Comparison of ENCODE assay signal across 39 cellular contexts in the genomic region with DNA sequence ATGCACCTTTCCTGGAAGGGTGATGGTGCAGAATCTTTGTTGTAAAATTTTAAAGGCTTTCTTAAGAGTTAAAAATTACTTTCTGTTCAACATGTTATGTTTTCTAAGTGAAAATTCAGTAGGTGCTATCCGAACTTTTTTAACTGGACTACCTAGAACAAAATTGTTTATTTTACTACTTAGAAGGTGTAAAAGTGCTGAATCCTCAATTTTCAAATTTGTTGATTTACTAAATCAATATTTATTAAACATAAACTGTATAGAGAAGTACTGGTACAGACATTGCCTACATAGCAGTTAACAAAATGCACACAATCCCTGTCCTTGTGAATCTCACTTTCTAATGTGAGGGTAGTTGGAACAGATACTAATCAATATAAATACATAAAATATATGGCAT.
"Had no signal": no experiment of that assay in that cellular context is flagged by ENCODE, and none has a peak within 500 bp of the region (broad histone marks: within the 10 kb centered on the region; RNA-seq: fewer than 3 reads in every experiment).

No MANE protein-coding gene starts in this region.

- H3K27ac ChIP-seq: adrenal gland, ascending aorta, body of pancreas, brain microvascular endothelial cell, breast epithelium, cardiac muscle cell had no signal

- ATAC-seq: activated naive CD4-positive, alpha-beta T cell treated with anti-CD3 and anti-CD28 coated beads, Interleukin-2, amount 50 U/mL, for 72 hours; activated naive CD8-positive, alpha-beta T cell treated with anti-CD3 and anti-CD28 coated beads, Interleukin-2, amount 50 U/mL, for 24 hours; activated T-cell treated with anti-CD3 and anti-CD28 coated beads, Interleukin-2, amount 50 U/mL, for 4 hours; activated T-cell treated with anti-CD3 and anti-CD28 coated beads, Interleukin-2, amount 50 U/mL, for 72 hours; activated T-helper 17 cell treated with anti-CD3 and anti-CD28 coated beads, Interleukin-2, amount 50 U/mL, for 72 hours; body of pancreas had no signal

- H3K27me3 ChIP-seq: adrenal gland, ascending aorta, body of pancreas, brain microvascular endothelial cell, breast epithelium, cardiac muscle cell had no signal

- H3K27ac Mint-ChIP-seq: activated naive CD4-positive, alpha-beta T cell treated with anti-CD3 and anti-CD28 coated beads for 36 hours; activated naive CD4-positive, alpha-beta T cell treated with anti-CD3 and anti-CD28 coated beads, Interleukin-2, amount 10 ng/mL, durations not matched to agents 7 days and 5 days; activated naive CD4-positive, alpha-beta T cell treated with anti-CD3 and anti-CD28 coated beads, Interleukin-2, amount 50 U/mL, for 24 hours; activated naive CD4-positive, alpha-beta T cell treated with anti-CD3 and anti-CD28 coated beads, Interleukin-2, amount 50 U/mL, for 72 hours; activated naive CD8-positive, alpha-beta T cell; activated naive CD8-positive, alpha-beta T cell treated with anti-CD3 and anti-CD28 coated beads for 36 hours; activated naive CD8-positive, alpha-beta T cell treated with anti-CD3 and anti-CD28 coated beads, Interleukin-2, amount 10 ng/mL, durations not matched to agents 7 days and 5 days; activated naive CD8-positive, alpha-beta T cell treated with anti-CD3 and anti-CD28 coated beads, Interleukin-2, amount 50 U/mL, for 24 hours; activated T-cell treated with anti-CD3 and anti-CD28 coated beads, Interleukin-2, amount 50 U/mL, for 24 hours; activated T-cell treated with anti-CD3 and anti-CD28 coated beads, Interleukin-2, amount 50 U/mL, for 72 hours; activated T-helper 1 cell treated with anti-CD3 and anti-CD28 coated beads, Interleukin-12 subunit alpha, Interleukin-12 subunit beta, Interleukin-2, Interleukin-4 antibody, amounts not matched to agents 30 ng/mL and 10 ng/mL and 1 ng/mL, durations not matched to agents 14 hours and 24 hours and 36 hours; activated T-helper 17 cell treated with anti-CD3 and anti-CD28 coated beads, Interleukin-2, amount 50 U/mL, for 72 hours; activated T-helper 2 cell treated with anti-CD3 and anti-CD28 coated beads, Interferon-gamma antibody, Interleukin-2, Interleukin-4, amounts not matched to agents 10 μg/mL and 5 μg/mL and 100 μg/mL, durations not matched to agents 14 hours and 24 hours and 36 hours; brain had no signal

- DNase-seq: activated effector memory CD4-positive, alpha-beta T cell treated with anti-CD3 and anti-CD28 coated beads, Interleukin-2, amount 50 U/mL, for 16 hours; activated effector memory CD4-positive, alpha-beta T cell treated with Interleukin-2 at 50 U/mL for 16 hours; activated gamma-delta T cell; activated gamma-delta T cell treated with Interleukin-2 at 50 U/mL for 16 hours; activated naive CD4-positive, alpha-beta T cell; activated naive CD4-positive, alpha-beta T cell treated with anti-CD3 and anti-CD28 coated beads for 36 hours; activated naive CD4-positive, alpha-beta T cell treated with anti-CD3 and anti-CD28 coated beads, Interleukin-2, amount 10 ng/mL, durations not matched to agents 7 days and 5 days; activated naive CD4-positive, alpha-beta T cell treated with anti-CD3 and anti-CD28 coated beads, Interleukin-2, amount 50 U/mL, for 16 hours; activated naive CD4-positive, alpha-beta T cell treated with Interleukin-2 at 50 U/mL for 16 hours; activated naive CD8-positive, alpha-beta T cell treated with anti-CD3 and anti-CD28 coated beads for 36 hours; activated naive CD8-positive, alpha-beta T cell treated with anti-CD3 and anti-CD28 coated beads, Interleukin-2, amount 10 ng/mL, durations not matched to agents 7 days and 5 days; activated naive CD8-positive, alpha-beta T cell treated with anti-CD3 and anti-CD28 coated beads, Interleukin-2, amount 50 U/mL, for 24 hours; activated T-cell treated with anti-CD3 and anti-CD28 coated beads, Interleukin-2, amount 50 U/mL, for 24 hours; activated T-cell treated with anti-CD3 and anti-CD28 coated beads, Interleukin-2, amount 50 U/mL, for 4 hours; activated T-cell treated with anti-CD3 and anti-CD28 coated beads, Interleukin-2, amount 50 U/mL, for 48 hours; activated T-cell treated with anti-CD3 and anti-CD28 coated beads, Interleukin-2, amount 50 U/mL, for 72 hours; adrenal gland; amniotic stem cell; amygdala; anterior cingulate cortex; aorta; body of pancreas; brain microvascular endothelial cell; caudate nucleus; central memory CD4-positive, alpha-beta T cell; cerebellar nuclear complex had no signal

- H3K36me3 Mint-ChIP-seq: activated naive CD4-positive, alpha-beta T cell treated with anti-CD3 and anti-CD28 coated beads, Interleukin-2, amount 10 ng/mL, durations not matched to agents 7 days and 5 days; activated naive CD4-positive, alpha-beta T cell treated with anti-CD3 and anti-CD28 coated beads, Interleukin-2, amount 50 U/mL, for 24 hours; activated naive CD4-positive, alpha-beta T cell treated with anti-CD3 and anti-CD28 coated beads, Interleukin-2, amount 50 U/mL, for 72 hours; activated naive CD8-positive, alpha-beta T cell; activated naive CD8-positive, alpha-beta T cell treated with anti-CD3 and anti-CD28 coated beads for 36 hours; activated naive CD8-positive, alpha-beta T cell treated with anti-CD3 and anti-CD28 coated beads, Interleukin-2, amount 10 ng/mL, durations not matched to agents 7 days and 5 days; brain had no signal

- H3K9me3 ChIP-seq: adrenal gland, ascending aorta, body of pancreas, breast epithelium had no signal

- H3K4me1 ChIP-seq: adrenal gland, body of pancreas, breast epithelium had no signal

- H3K4me3 ChIP-seq: adrenal gland, ascending aorta, body of pancreas, breast epithelium, cardiac muscle cell had no signal

- H3K4me3 Mint-ChIP-seq: activated naive CD4-positive, alpha-beta T cell treated with anti-CD3 and anti-CD28 coated beads for 36 hours; activated naive CD4-positive, alpha-beta T cell treated with anti-CD3 and anti-CD28 coated beads, Interleukin-2, amount 10 ng/mL, durations not matched to agents 7 days and 5 days; activated naive CD4-positive, alpha-beta T cell treated with anti-CD3 and anti-CD28 coated beads, Interleukin-2, amount 50 U/mL, for 24 hours; activated naive CD8-positive, alpha-beta T cell; activated naive CD8-positive, alpha-beta T cell treated with anti-CD3 and anti-CD28 coated beads for 36 hours; activated naive CD8-positive, alpha-beta T cell treated with anti-CD3 and anti-CD28 coated beads, Interleukin-2, amount 10 ng/mL, durations not matched to agents 7 days and 5 days; activated naive CD8-positive, alpha-beta T cell treated with anti-CD3 and anti-CD28 coated beads, Interleukin-2, amount 50 U/mL, for 24 hours; activated T-cell treated with anti-CD3 and anti-CD28 coated beads, Interleukin-2, amount 50 U/mL, for 24 hours; activated T-cell treated with anti-CD3 and anti-CD28 coated beads, Interleukin-2, amount 50 U/mL, for 4 hours; activated T-cell treated with anti-CD3 and anti-CD28 coated beads, Interleukin-2, amount 50 U/mL, for 72 hours; activated T-helper 1 cell treated with anti-CD3 and anti-CD28 coated beads, Interleukin-12 subunit alpha, Interleukin-12 subunit beta, Interleukin-2, Interleukin-4 antibody, amounts not matched to agents 30 ng/mL and 10 ng/mL and 1 ng/mL, durations not matched to agents 14 hours and 24 hours and 36 hours; activated T-helper 17 cell treated with anti-CD3 and anti-CD28 coated beads, Interleukin-2, amount 50 U/mL, for 72 hours; brain; central memory CD8-positive, alpha-beta T cell had no signal

- FAIRE-seq: astrocyte, bronchial epithelial cell had no signal

- H3K9me3 Mint-ChIP-seq: activated naive CD4-positive, alpha-beta T cell treated with anti-CD3 and anti-CD28 coated beads for 36 hours; activated naive CD4-positive, alpha-beta T cell treated with anti-CD3 and anti-CD28 coated beads, Interleukin-2, amount 10 ng/mL, durations not matched to agents 7 days and 5 days; activated naive CD4-positive, alpha-beta T cell treated with anti-CD3 and anti-CD28 coated beads, Interleukin-2, amount 50 U/mL, for 24 hours; activated naive CD4-positive, alpha-beta T cell treated with anti-CD3 and anti-CD28 coated beads, Interleukin-2, amount 50 U/mL, for 72 hours; activated naive CD8-positive, alpha-beta T cell treated with anti-CD3 and anti-CD28 coated beads for 36 hours; activated naive CD8-positive, alpha-beta T cell treated with anti-CD3 and anti-CD28 coated beads, Interleukin-2, amount 10 ng/mL, durations not matched to agents 7 days and 5 days; activated naive CD8-positive, alpha-beta T cell treated with anti-CD3 and anti-CD28 coated beads, Interleukin-2, amount 50 U/mL, for 24 hours; activated T-cell treated with anti-CD3 and anti-CD28 coated beads, Interleukin-2, amount 50 U/mL, for 24 hours; activated T-cell treated with anti-CD3 and anti-CD28 coated beads, Interleukin-2, amount 50 U/mL, for 4 hours; activated T-cell treated with anti-CD3 and anti-CD28 coated beads, Interleukin-2, amount 50 U/mL, for 72 hours; activated T-helper 1 cell treated with anti-CD3 and anti-CD28 coated beads, Interleukin-12 subunit alpha, Interleukin-12 subunit beta, Interleukin-2, Interleukin-4 antibody, amounts not matched to agents 30 ng/mL and 10 ng/mL and 1 ng/mL, durations not matched to agents 14 hours and 24 hours and 36 hours; activated T-helper 17 cell treated with anti-CD3 and anti-CD28 coated beads, Interleukin-2, amount 50 U/mL, for 72 hours; activated T-helper 2 cell treated with anti-CD3 and anti-CD28 coated beads, Interferon-gamma antibody, Interleukin-2, Interleukin-4, amounts not matched to agents 10 μg/mL and 5 μg/mL and 100 μg/mL, durations not matched to agents 14 hours and 24 hours and 36 hours; central memory CD8-positive, alpha-beta T cell had no signal

- H3K27me3 Mint-ChIP-seq: brain; central memory CD8-positive, alpha-beta T cell had no signal

- H3K4me1 Mint-ChIP-seq: activated naive CD4-positive, alpha-beta T cell treated with anti-CD3 and anti-CD28 coated beads, Interleukin-2, amount 10 ng/mL, durations not matched to agents 7 days and 5 days; activated naive CD4-positive, alpha-beta T cell treated with anti-CD3 and anti-CD28 coated beads, Interleukin-2, amount 50 U/mL, for 24 hours; activated naive CD8-positive, alpha-beta T cell treated with anti-CD3 and anti-CD28 coated beads for 36 hours; activated naive CD8-positive, alpha-beta T cell treated with anti-CD3 and anti-CD28 coated beads, Interleukin-2, amount 50 U/mL, for 24 hours; activated T-helper 17 cell treated with anti-CD3 and anti-CD28 coated beads, Interleukin-2, amount 50 U/mL, for 72 hours; brain; central memory CD8-positive, alpha-beta T cell had no signal

- H3K36me3 ChIP-seq: adrenal gland, ascending aorta, brain microvascular endothelial cell, breast epithelium, cardiac muscle cell had no signal
